In the genomic region with DNA sequence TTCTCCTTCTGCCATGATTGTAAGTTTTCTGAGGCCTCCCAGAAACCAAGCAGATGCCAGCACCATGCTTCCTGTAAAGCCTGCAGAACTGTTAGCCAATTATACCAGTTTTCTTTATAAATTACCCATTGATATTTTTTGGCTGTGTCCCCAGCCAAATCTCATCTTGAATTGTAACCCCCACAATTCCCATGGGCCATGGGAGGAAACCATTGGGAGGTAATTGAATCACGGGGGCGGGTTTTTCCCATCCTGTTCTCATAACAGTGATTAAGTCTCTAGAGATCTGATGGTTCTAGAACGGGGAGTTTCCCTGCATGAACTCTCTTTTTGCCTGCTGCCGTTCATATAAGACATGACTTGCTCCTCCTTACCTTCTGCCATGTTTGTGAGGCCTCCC, we compare ENCODE assay signal across 29 cellular contexts.
"Had no signal": no experiment of that assay in that cellular context is flagged by ENCODE, and none has a peak within 500 bp of the region (broad histone marks: within the 10 kb centered on the region; RNA-seq: fewer than 3 reads in every experiment).

No MANE protein-coding gene starts in this region.

- H3K4me3 Mint-ChIP-seq: stimulated activated effector memory CD8-positive, alpha-beta T cell treated with anti-CD3 and anti-CD28 coated beads, Interleukin-12 subunit alpha, Interleukin-12 subunit beta, amount 100 ng/mL, for 72 hours; stimulated activated memory B cell treated with anti-CD40 and anti-IgM and Interleukin-4, amounts not matched to agents 10 μg/mL and 1 μg/mL and 100 μg/mL, for 72 hours; stimulated activated naive B cell treated with anti-CD40 and anti-IgM and Interleukin-4, amounts not matched to agents 10 μg/mL and 1 μg/mL and 100 μg/mL, for 72 hours; stimulated activated naive CD8-positive, alpha-beta T cell treated with anti-CD3 and anti-CD28 coated beads, Interleukin-15, amount 100 ng/mL, for 72 hours; stimulated activated naive CD8-positive, alpha-beta T cell treated with anti-CD3 and anti-CD28 coated beads, Interleukin-15, Interleukin-2, amounts not matched to agents 100 ng/mL and 50 ng/mL, for 24 hours; type B pancreatic cell had no signal

- H3K27ac ChIP-seq: stomach, suprapubic skin, testis, thoracic aorta, thyroid gland, tibial artery, tibial nerve, transverse colon, upper lobe of left lung, upper lobe of right lung, uterus, vagina had no signal

- H3K27me3 ChIP-seq: stomach, suprapubic skin, testis, thyroid gland, tibial artery, tibial nerve, transverse colon, upper lobe of left lung, upper lobe of right lung, uterus, vagina had no signal

- H3K36me3 Mint-ChIP-seq: stimulated activated effector memory CD8-positive, alpha-beta T cell treated with anti-CD3 and anti-CD28 coated beads, Interleukin-12 subunit alpha, Interleukin-12 subunit beta, amount 100 ng/mL, for 72 hours; stimulated activated memory B cell treated with anti-CD40 and anti-IgM and Interleukin-4, amounts not matched to agents 10 μg/mL and 1 μg/mL and 100 μg/mL, for 72 hours; stimulated activated naive B cell treated with anti-CD40 and anti-IgM and Interleukin-4, amounts not matched to agents 10 μg/mL and 1 μg/mL and 100 μg/mL, for 72 hours had no signal

- H3K4me1 ChIP-seq: stomach, suprapubic skin, testis, thyroid gland, tibial artery, tibial nerve, transverse colon, upper lobe of left lung, upper lobe of right lung, uterus, vagina had no signal

- ATAC-seq: stimulated activated effector memory CD8-positive, alpha-beta T cell treated with anti-CD3 and anti-CD28 coated beads, Interleukin-12 subunit alpha, Interleukin-12 subunit beta, amount 100 ng/mL, for 72 hours; stimulated activated memory B cell treated with anti-CD40 and anti-IgM and Interleukin-4, amounts not matched to agents 10 μg/mL and 1 μg/mL and 100 μg/mL, for 72 hours; stimulated activated naive B cell treated with anti-CD40 and anti-IgM and Interleukin-4, amounts not matched to agents 10 μg/mL and 1 μg/mL and 100 μg/mL, for 72 hours; stimulated activated naive CD8-positive, alpha-beta T cell treated with anti-CD3 and anti-CD28 coated beads, Interleukin-15, amount 100 ng/mL, for 72 hours; stimulated activated naive CD8-positive, alpha-beta T cell treated with anti-CD3 and anti-CD28 coated beads, Interleukin-15, Interleukin-2, amounts not matched to agents 100 U/mL and 50 U/mL, for 24 hours; upper lobe of right lung had no signal

- FAIRE-seq: urothelium cell line had no signal

- H3K36me3 ChIP-seq: stomach, suprapubic skin, thoracic aorta, thyroid gland, tibial artery, tibial nerve, transverse colon, upper lobe of left lung, upper lobe of right lung, uterus, vagina had no signal

- H3K27me3 Mint-ChIP-seq: stimulated activated memory B cell treated with anti-CD40 and anti-IgM and Interleukin-4, amounts not matched to agents 10 μg/mL and 1 μg/mL and 100 μg/mL, for 72 hours; stimulated activated naive B cell treated with anti-CD40 and anti-IgM and Interleukin-4, amounts not matched to agents 10 μg/mL and 1 μg/mL and 100 μg/mL, for 72 hours; stimulated activated naive CD8-positive, alpha-beta T cell treated with anti-CD3 and anti-CD28 coated beads, Interleukin-15, amount 100 ng/mL, for 72 hours; stimulated activated naive CD8-positive, alpha-beta T cell treated with anti-CD3 and anti-CD28 coated beads, Interleukin-15, Interleukin-2, amounts not matched to agents 100 ng/mL and 50 ng/mL, for 24 hours; type B pancreatic cell had no signal

- H3K4me1 Mint-ChIP-seq: stimulated activated effector memory CD8-positive, alpha-beta T cell treated with anti-CD3 and anti-CD28 coated beads, Interleukin-12 subunit alpha, Interleukin-12 subunit beta, amount 100 ng/mL, for 72 hours; stimulated activated memory B cell treated with anti-CD40 and anti-IgM and Interleukin-4, amounts not matched to agents 10 μg/mL and 1 μg/mL and 100 μg/mL, for 72 hours; stimulated activated naive B cell treated with anti-CD40 and anti-IgM and Interleukin-4, amounts not matched to agents 10 μg/mL and 1 μg/mL and 100 μg/mL, for 72 hours; stimulated activated naive CD8-positive, alpha-beta T cell treated with anti-CD3 and anti-CD28 coated beads, Interleukin-15, amount 100 ng/mL, for 72 hours had no signal

- H3K4me3 ChIP-seq: stomach, suprapubic skin, testis, thoracic aorta, thyroid gland, tibial artery, tibial nerve, transverse colon, upper lobe of left lung, upper lobe of right lung, uterus, vagina had no signal

- DNase-seq: stimulated activated CD4-positive, alpha-beta T cell treated with anti-CD3 and anti-CD28 coated beads, Interleukin-2, amount 100 ng/mL, for 48 hours; stimulated activated CD4-positive, alpha-beta T cell treated with anti-CD3 and anti-CD28 coated beads, Interleukin-4, amount 100 ng/mL, for 1 hour; stimulated activated CD4-positive, alpha-beta T cell treated with anti-CD3 and anti-CD28 coated beads, Interleukin-4, amount 100 ng/mL, for 24 hours; stimulated activated CD4-positive, alpha-beta T cell treated with anti-CD3 and anti-CD28 coated beads, Interleukin-4, amount 100 ng/mL, for 4 hours; stimulated activated CD8-positive, alpha-beta memory T cell treated with anti-CD3 and anti-CD28 coated beads, Interleukin-4, amount 100 ng/mL, for 48 hours; stimulated activated naive B cell treated with anti-CD40 and anti-IgM and Interleukin-4, amounts not matched to agents 10 μg/mL and 1 μg/mL and 100 μg/mL, for 72 hours; stimulated activated naive CD4-positive, alpha-beta T cell; stimulated activated naive CD4-positive, alpha-beta T cell treated with Interleukin-2 at 50 U/mL for 16 hours; stimulated activated naive CD8-positive, alpha-beta T cell treated with anti-CD3 and anti-CD28 coated beads, Interleukin-15, amount 100 ng/mL, for 72 hours; stimulated activated naive CD8-positive, alpha-beta T cell treated with anti-CD3 and anti-CD28 coated beads, Interleukin-15, Interleukin-2, amounts not matched to agents 100 U/mL and 50 U/mL, for 24 hours; stomach; substantia nigra; testis; thyroid gland; tibial artery; transverse colon; trophoblast cell; upper lobe of left lung; upper lobe of right lung; uterus had no signal

- H3K9me3 ChIP-seq: suprapubic skin, testis, thyroid gland, uterus had no signal

- H3K27ac Mint-ChIP-seq: stimulated activated effector memory CD8-positive, alpha-beta T cell treated with anti-CD3 and anti-CD28 coated beads, Interleukin-12 subunit alpha, Interleukin-12 subunit beta, amount 100 ng/mL, for 72 hours; stimulated activated memory B cell treated with anti-CD40 and anti-IgM and Interleukin-4, amounts not matched to agents 10 μg/mL and 1 μg/mL and 100 μg/mL, for 72 hours; stimulated activated naive B cell treated with anti-CD40 and anti-IgM and Interleukin-4, amounts not matched to agents 10 μg/mL and 1 μg/mL and 100 μg/mL, for 72 hours; stimulated activated naive CD8-positive, alpha-beta T cell treated with anti-CD3 and anti-CD28 coated beads, Interleukin-15, amount 100 ng/mL, for 72 hours; stimulated activated naive CD8-positive, alpha-beta T cell treated with anti-CD3 and anti-CD28 coated beads, Interleukin-15, Interleukin-2, amounts not matched to agents 100 ng/mL and 50 ng/mL, for 24 hours; type B pancreatic cell had no signal
